In genomic region chr12:27644446-27644845, GRCh38 we compare ENCODE assay signal across 1 cellular context.
TF ChIP-seq lines count a peak whose summit lies in the region.

No MANE protein-coding gene starts in this region.

TF ChIP-seq in HEK293, 187 proteins besides CTCF, POLR2A, EP300 and RAD21 (continued from another document and continues in another):
- TF ChIP-seq, protein P1, sequence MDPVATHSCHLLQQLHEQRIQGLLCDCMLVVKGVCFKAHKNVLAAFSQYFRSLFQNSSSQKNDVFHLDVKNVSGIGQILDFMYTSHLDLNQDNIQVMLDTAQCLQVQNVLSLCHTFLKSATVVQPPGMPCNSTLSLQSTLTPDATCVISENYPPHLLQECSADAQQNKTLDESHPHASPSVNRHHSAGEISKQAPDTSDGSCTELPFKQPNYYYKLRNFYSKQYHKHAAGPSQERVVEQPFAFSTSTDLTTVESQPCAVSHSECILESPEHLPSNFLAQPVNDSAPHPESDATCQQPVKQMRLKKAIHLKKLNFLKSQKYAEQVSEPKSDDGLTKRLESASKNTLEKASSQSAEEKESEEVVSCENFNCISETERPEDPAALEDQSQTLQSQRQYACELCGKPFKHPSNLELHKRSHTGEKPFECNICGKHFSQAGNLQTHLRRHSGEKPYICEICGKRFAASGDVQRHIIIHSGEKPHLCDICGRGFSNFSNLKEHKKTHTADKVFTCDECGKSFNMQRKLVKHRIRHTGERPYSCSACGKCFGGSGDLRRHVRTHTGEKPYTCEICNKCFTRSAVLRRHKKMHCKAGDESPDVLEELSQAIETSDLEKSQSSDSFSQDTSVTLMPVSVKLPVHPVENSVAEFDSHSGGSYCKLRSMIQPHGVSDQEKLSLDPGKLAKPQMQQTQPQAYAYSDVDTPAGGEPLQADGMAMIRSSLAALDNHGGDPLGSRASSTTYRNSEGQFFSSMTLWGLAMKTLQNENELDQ (tag by site-specific recombination; IDR thresholded peaks at IDR 0.05; ENCODE audit: low read depth), result no peak
- no peak for TF ChIP-seq KLF17 (tag by site-specific recombination; IDR thresholded peaks at IDR 0.05)
- no peak for TF ChIP-seq ZNF664 (tag by site-specific recombination; IDR thresholded peaks at IDR 0.05)
- TF ChIP-seq, protein P2, sequence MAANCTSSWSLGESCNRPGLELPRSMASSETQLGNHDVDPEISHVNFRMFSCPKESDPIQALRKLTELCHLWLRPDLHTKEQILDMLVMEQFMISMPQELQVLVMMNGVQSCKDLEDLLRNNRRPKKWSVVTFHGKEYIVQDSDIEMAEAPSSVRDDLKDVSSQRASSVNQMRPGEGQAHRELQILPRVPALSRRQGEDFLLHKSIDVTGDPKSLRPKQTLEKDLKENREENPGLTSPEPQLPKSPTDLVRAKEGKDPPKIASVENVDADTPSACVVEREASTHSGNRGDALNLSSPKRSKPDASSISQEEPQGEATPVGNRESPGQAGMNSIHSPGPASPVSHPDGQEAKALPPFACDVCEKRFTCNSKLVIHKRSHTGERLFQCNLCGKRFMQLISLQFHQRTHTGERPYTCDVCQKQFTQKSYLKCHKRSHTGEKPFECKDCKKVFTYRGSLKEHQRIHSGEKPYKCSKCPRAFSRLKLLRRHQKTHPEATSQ (tag by site-specific recombination; IDR thresholded peaks at IDR 0.05), result no peak
- TF ChIP-seq, protein P3, sequence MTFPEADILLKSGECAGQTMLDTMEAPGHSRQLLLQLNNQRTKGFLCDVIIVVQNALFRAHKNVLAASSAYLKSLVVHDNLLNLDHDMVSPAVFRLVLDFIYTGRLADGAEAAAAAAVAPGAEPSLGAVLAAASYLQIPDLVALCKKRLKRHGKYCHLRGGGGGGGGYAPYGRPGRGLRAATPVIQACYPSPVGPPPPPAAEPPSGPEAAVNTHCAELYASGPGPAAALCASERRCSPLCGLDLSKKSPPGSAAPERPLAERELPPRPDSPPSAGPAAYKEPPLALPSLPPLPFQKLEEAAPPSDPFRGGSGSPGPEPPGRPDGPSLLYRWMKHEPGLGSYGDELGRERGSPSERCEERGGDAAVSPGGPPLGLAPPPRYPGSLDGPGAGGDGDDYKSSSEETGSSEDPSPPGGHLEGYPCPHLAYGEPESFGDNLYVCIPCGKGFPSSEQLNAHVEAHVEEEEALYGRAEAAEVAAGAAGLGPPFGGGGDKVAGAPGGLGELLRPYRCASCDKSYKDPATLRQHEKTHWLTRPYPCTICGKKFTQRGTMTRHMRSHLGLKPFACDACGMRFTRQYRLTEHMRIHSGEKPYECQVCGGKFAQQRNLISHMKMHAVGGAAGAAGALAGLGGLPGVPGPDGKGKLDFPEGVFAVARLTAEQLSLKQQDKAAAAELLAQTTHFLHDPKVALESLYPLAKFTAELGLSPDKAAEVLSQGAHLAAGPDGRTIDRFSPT (tag by site-specific recombination; IDR thresholded peaks at IDR 0.05), result no peak
- TF ChIP-seq ZNF366 (tag by site-specific recombination; conservative IDR thresholded peaks at IDR 0.05), result no peak
- TF ChIP-seq ZNF843 (tag by site-specific recombination; IDR thresholded peaks at IDR 0.05), result peak; percentile 67
- TF ChIP-seq ZNF785 (tag by site-specific recombination; IDR thresholded peaks at IDR 0.05), result no peak
- TF ChIP-seq, protein P4, sequence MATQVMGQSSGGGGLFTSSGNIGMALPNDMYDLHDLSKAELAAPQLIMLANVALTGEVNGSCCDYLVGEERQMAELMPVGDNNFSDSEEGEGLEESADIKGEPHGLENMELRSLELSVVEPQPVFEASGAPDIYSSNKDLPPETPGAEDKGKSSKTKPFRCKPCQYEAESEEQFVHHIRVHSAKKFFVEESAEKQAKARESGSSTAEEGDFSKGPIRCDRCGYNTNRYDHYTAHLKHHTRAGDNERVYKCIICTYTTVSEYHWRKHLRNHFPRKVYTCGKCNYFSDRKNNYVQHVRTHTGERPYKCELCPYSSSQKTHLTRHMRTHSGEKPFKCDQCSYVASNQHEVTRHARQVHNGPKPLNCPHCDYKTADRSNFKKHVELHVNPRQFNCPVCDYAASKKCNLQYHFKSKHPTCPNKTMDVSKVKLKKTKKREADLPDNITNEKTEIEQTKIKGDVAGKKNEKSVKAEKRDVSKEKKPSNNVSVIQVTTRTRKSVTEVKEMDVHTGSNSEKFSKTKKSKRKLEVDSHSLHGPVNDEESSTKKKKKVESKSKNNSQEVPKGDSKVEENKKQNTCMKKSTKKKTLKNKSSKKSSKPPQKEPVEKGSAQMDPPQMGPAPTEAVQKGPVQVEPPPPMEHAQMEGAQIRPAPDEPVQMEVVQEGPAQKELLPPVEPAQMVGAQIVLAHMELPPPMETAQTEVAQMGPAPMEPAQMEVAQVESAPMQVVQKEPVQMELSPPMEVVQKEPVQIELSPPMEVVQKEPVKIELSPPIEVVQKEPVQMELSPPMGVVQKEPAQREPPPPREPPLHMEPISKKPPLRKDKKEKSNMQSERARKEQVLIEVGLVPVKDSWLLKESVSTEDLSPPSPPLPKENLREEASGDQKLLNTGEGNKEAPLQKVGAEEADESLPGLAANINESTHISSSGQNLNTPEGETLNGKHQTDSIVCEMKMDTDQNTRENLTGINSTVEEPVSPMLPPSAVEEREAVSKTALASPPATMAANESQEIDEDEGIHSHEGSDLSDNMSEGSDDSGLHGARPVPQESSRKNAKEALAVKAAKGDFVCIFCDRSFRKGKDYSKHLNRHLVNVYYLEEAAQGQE (tag by site-specific recombination; IDR thresholded peaks at IDR 0.05), result no peak
- TF ChIP-seq OSR2 (tag by site-specific recombination; IDR thresholded peaks at IDR 0.05), result peak; percentile 90
- peak; percentile 83 for TF ChIP-seq ZEB2 (tag by site-specific recombination; IDR thresholded peaks at IDR 0.05)
- no peak for TF ChIP-seq ZNF624 (tag by site-specific recombination; IDR thresholded peaks at IDR 0.05)
- TF ChIP-seq ZXDB (tag by site-specific recombination; IDR thresholded peaks at IDR 0.05), result peak; percentile 55
- TF ChIP-seq ZNF184 (tag by site-specific recombination; IDR thresholded peaks at IDR 0.05), result 0 out of 2 replicates have a peak, but pooled peaks have one; percentile 54
- TF ChIP-seq, protein P5, sequence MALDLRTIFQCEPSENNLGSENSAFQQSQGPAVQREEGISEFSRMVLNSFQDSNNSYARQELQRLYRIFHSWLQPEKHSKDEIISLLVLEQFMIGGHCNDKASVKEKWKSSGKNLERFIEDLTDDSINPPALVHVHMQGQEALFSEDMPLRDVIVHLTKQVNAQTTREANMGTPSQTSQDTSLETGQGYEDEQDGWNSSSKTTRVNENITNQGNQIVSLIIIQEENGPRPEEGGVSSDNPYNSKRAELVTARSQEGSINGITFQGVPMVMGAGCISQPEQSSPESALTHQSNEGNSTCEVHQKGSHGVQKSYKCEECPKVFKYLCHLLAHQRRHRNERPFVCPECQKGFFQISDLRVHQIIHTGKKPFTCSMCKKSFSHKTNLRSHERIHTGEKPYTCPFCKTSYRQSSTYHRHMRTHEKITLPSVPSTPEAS (tag by site-specific recombination; IDR thresholded peaks at IDR 0.05), result no peak
- TF ChIP-seq SP7 (tag by site-specific recombination; IDR thresholded peaks at IDR 0.05), result peak; percentile 65; the same call in 1 of the 2 replicates
- no peak for TF ChIP-seq ZNF621 (tag by site-specific recombination; IDR thresholded peaks at IDR 0.05)
- TF ChIP-seq ZNF513 (tag by site-specific recombination; IDR thresholded peaks at IDR 0.05), result peak; percentile 51; the same call in 1 of the 2 replicates
- peak; percentile 16; the same call in 1 of the 2 replicates for TF ChIP-seq ZBTB6 (tag by site-specific recombination; IDR thresholded peaks at IDR 0.05)
- TF ChIP-seq SETDB1 (IDR thresholded peaks at IDR 0.05; ENCODE audit: insufficient read length, low read length), result no peak
- TF ChIP-seq, protein P6, sequence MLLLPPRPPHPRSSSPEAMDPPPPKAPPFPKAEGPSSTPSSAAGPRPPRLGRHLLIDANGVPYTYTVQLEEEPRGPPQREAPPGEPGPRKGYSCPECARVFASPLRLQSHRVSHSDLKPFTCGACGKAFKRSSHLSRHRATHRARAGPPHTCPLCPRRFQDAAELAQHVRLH (tag by site-specific recombination; IDR thresholded peaks at IDR 0.05), result no peak
- TF ChIP-seq ZFP69B (tag by site-specific recombination; IDR thresholded peaks at IDR 0.05), result no peak
- no peak for TF ChIP-seq ZNF473 (tag by site-specific recombination; IDR thresholded peaks at IDR 0.05)
- TF ChIP-seq ZNF114 (tag by site-specific recombination; IDR thresholded peaks at IDR 0.05), result no peak
- no peak for TF ChIP-seq PRDM1 (tag by site-specific recombination; IDR thresholded peaks at IDR 0.05)
- TF ChIP-seq, protein P7, sequence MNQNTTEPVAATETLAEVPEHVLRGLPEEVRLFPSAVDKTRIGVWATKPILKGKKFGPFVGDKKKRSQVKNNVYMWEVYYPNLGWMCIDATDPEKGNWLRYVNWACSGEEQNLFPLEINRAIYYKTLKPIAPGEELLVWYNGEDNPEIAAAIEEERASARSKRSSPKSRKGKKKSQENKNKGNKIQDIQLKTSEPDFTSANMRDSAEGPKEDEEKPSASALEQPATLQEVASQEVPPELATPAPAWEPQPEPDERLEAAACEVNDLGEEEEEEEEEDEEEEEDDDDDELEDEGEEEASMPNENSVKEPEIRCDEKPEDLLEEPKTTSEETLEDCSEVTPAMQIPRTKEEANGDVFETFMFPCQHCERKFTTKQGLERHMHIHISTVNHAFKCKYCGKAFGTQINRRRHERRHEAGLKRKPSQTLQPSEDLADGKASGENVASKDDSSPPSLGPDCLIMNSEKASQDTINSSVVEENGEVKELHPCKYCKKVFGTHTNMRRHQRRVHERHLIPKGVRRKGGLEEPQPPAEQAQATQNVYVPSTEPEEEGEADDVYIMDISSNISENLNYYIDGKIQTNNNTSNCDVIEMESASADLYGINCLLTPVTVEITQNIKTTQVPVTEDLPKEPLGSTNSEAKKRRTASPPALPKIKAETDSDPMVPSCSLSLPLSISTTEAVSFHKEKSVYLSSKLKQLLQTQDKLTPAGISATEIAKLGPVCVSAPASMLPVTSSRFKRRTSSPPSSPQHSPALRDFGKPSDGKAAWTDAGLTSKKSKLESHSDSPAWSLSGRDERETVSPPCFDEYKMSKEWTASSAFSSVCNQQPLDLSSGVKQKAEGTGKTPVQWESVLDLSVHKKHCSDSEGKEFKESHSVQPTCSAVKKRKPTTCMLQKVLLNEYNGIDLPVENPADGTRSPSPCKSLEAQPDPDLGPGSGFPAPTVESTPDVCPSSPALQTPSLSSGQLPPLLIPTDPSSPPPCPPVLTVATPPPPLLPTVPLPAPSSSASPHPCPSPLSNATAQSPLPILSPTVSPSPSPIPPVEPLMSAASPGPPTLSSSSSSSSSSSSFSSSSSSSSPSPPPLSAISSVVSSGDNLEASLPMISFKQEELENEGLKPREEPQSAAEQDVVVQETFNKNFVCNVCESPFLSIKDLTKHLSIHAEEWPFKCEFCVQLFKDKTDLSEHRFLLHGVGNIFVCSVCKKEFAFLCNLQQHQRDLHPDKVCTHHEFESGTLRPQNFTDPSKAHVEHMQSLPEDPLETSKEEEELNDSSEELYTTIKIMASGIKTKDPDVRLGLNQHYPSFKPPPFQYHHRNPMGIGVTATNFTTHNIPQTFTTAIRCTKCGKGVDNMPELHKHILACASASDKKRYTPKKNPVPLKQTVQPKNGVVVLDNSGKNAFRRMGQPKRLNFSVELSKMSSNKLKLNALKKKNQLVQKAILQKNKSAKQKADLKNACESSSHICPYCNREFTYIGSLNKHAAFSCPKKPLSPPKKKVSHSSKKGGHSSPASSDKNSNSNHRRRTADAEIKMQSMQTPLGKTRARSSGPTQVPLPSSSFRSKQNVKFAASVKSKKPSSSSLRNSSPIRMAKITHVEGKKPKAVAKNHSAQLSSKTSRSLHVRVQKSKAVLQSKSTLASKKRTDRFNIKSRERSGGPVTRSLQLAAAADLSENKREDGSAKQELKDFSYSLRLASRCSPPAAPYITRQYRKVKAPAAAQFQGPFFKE (tag by site-specific recombination; IDR thresholded peaks at IDR 0.05; ENCODE audit: borderline replicate concordance), result no peak
- 0 out of 2 replicates have a peak, but pooled peaks have one; percentile 14 for TF ChIP-seq ZNF596 (tag by site-specific recombination; IDR thresholded peaks at IDR 0.05)
- TF ChIP-seq ZNF174 (tag by site-specific recombination; IDR thresholded peaks at IDR 0.05), result no peak
- no peak for TF ChIP-seq ZNF747 (tag by site-specific recombination; IDR thresholded peaks at IDR 0.05)
- no peak for TF ChIP-seq SP2 (tag by site-specific recombination; IDR thresholded peaks at IDR 0.05)
- no peak for TF ChIP-seq ZNF280C (tag by site-specific recombination; IDR thresholded peaks at IDR 0.05)
